12 cellular contexts compared by ENCODE assay signal in genomic region chr5:160363661-160364060, GRCh38. TPM values are rescaled to one million over a fixed set of nuclear protein-coding genes. Genes with fewer than 3 reads are reported as not detected.
DNase-seq lines count a peak whose midpoint lies in the region; ATAC-seq and TF ChIP-seq lines count a peak whose summit lies in the region.
"Had no signal": no experiment of that assay in that cellular context is flagged by ENCODE, and none has a peak within 500 bp of the region (broad histone marks: within the 10 kb centered on the region; RNA-seq: fewer than 3 reads in every experiment).

No MANE protein-coding gene starts in this region.

- H3K4me3 ChIP-seq in rectal smooth muscle tissue (ENCODE audit: low read length) (no peak overlapping the region), uterus (no peak overlapping the region)
- H3K4me3 ChIP-seq: MG63 had no signal

- no peak for TF ChIP-seq POLR2A in uterus (IDR thresholded peaks at IDR 0.05)

- ATAC-seq in Right ventricle myocardium superior (ENCODE audit: poor library complexity) (peak; percentile 13), Right ventricle myocardium inferior (no peak), left cardiac atrium (peak; percentile 12 to 15), GM18517 (IDR thresholded peaks at IDR 0.05; ENCODE audit: unreplicated experiment) (no peak)

- no peak for TF ChIP-seq CTCF in uterus (IDR thresholded peaks at IDR 0.05)

- intact Hi-C loops in Right ventricle myocardium superior (cut with DNase I): no loop called here
- intact Hi-C loops in Right ventricle myocardium inferior (cut with DNase I): no loop called here
- intact Hi-C loops in left cardiac atrium (cut with DNase I): no loop called here
- intact Hi-C loops in uterus (cut with DNase I; ENCODE audit: low total_unique reads): no loop called here

- no peak for DNase-seq in Right ventricle myocardium superior
- no peak for DNase-seq in Right ventricle myocardium inferior (ENCODE audit: missing footprints)
- DNase-seq in left cardiac atrium: no peak
- no peak for DNase-seq in uterus
- DNase-seq in T-helper 9 cell: no peak
- no peak for DNase-seq in NCI-H1048 (lab: John Stamatoyannopoulos, UW)
- DNase-seq: CD4-positive, alpha-beta memory T cell; MG63; stimulated activated CD4-positive, alpha-beta T cell treated with anti-CD3 and anti-CD28 coated beads, Interleukin-2, amount 100 ng/mL, for 24 hours had no signal

- H3K27me3 ChIP-seq in rectal smooth muscle tissue (ENCODE audit: control insufficient read depth, insufficient read depth, low read length) (no peaks in the 10 kb centered on the region), uterus (no peaks in the 10 kb centered on the region)
- H3K27me3 ChIP-seq: MG63 had no signal

- no peak overlapping the region for H3K9ac ChIP-seq in rectal smooth muscle tissue (ENCODE audit: low read length)

- H3K4me1 ChIP-seq in rectal smooth muscle tissue (ENCODE audit: control insufficient read depth, insufficient read depth, low read length) (peaks cover 2% of the 10 kb centered on the region), uterus (no peaks in the 10 kb centered on the region)

- no peaks in the 10 kb centered on the region for H3K36me3 ChIP-seq in rectal smooth muscle tissue (ENCODE audit: control insufficient read depth, insufficient read depth, low read length)
- H3K36me3 ChIP-seq in uterus: no peaks in the 10 kb centered on the region
- H3K36me3 ChIP-seq: MG63 had no signal

- H3K27ac ChIP-seq in rectal smooth muscle tissue (ENCODE audit: low read depth, low read length) (peak overlapping the region; percentile 6), uterus (peak overlapping the region; percentile 62 to 69)

- no peaks in the 10 kb centered on the region for H3K9me3 ChIP-seq in uterus
- H3K9me3 ChIP-seq: MG63 had no signal

RNA-seq across cellular contexts. Expression of gene C1QTNF2, which starts 6.8 kb away (rescaled TPM):
- total RNA-seq in Right ventricle myocardium superior (1.6 TPM), Right ventricle myocardium inferior (1.5 TPM), left cardiac atrium (1 to 10 TPM; 1.2 to 2.3 TPM), uterus (10 to 100 TPM in 1 of 4 donors, 1 to 10 TPM in 2, under 1 TPM in 1; 0.59 to 16.5 (median 3.0) TPM)
- total RNA-seq: activated T-helper 2 cell treated with anti-CD3 and anti-CD28 coated beads, Interferon-gamma antibody, Interleukin-2, Interleukin-4, amounts not matched to agents 10 μg/mL and 5 μg/mL and 100 μg/mL, durations not matched to agents 14 hours and 24 hours and 36 hours; CD4-positive, alpha-beta memory T cell had no signal

RNA-seq across cellular contexts. Expression of gene FAM200C, which starts 36.2 kb away (rescaled TPM):
- total RNA-seq in Right ventricle myocardium superior: 3.8 TPM
- 4.2 TPM for total RNA-seq in Right ventricle myocardium inferior
- 1 to 10 TPM; 2.1 to 4.2 TPM for total RNA-seq in left cardiac atrium
- 10 to 100 TPM in 3 of 4 donors, 1 to 10 TPM in 1; 6.1 to 34.1 (median 18.4) TPM for total RNA-seq in uterus

RNA-seq across cellular contexts. Expression of gene CCNJL, which starts 51.3 kb away (rescaled TPM):
- total RNA-seq in Right ventricle myocardium superior: 6.8 TPM
- total RNA-seq in Right ventricle myocardium inferior: 10.2 TPM
- 1 to 10 TPM; 5.5 to 5.6 TPM for total RNA-seq in left cardiac atrium
- 1 to 10 TPM in 2 of 4 donors, under 1 TPM in 1, not detected in 1; under 0.01 to 5.8 (median 2.6) TPM for total RNA-seq in uterus
- total RNA-seq: activated T-helper 2 cell treated with anti-CD3 and anti-CD28 coated beads, Interferon-gamma antibody, Interleukin-2, Interleukin-4, amounts not matched to agents 10 μg/mL and 5 μg/mL and 100 μg/mL, durations not matched to agents 14 hours and 24 hours and 36 hours; CD4-positive, alpha-beta memory T cell had no signal

RNA-seq across cellular contexts. Expression of gene SLU7, which starts 55.2 kb away (rescaled TPM):
- 50.1 TPM for total RNA-seq in Right ventricle myocardium superior
- 46.9 TPM for total RNA-seq in Right ventricle myocardium inferior
- 10 to 100 TPM; 38.9 to 46.2 TPM for total RNA-seq in left cardiac atrium
- 10 to 100 TPM; 26.6 to 90.0 (median 52.4) TPM for total RNA-seq in uterus

RNA-seq across cellular contexts. Expression of gene PTTG1, which starts 58.0 kb away (rescaled TPM):
- total RNA-seq in Right ventricle myocardium superior (1.6 TPM), Right ventricle myocardium inferior (1.4 TPM), left cardiac atrium (1 to 10 TPM; 2.4 to 3.3 TPM), uterus (10 to 100 TPM in 2 of 4 donors, 1 to 10 TPM in 1, not detected in 1; 2.4 to 40.0 (median 10.6) TPM)

Comparison
In these comparisons a context has a peak if more than half of its experiments do, and no peak if none do; other contexts are left out.
1. ATAC-seq: peak in Right ventricle myocardium superior (single experiment) and left cardiac atrium (2 of 2); none in Right ventricle myocardium inferior (single experiment) and GM18517 (single experiment).